17 cellular contexts compared by ENCODE assay signal in genomic region chr4:2044542-2045517, GRCh38. TPM values are rescaled to one million over a fixed set of nuclear protein-coding genes. Genes with fewer than 3 reads are reported as not detected.
A peak's percentile ranks its signal among the peaks of the same experiment; 100 is the strongest.
DNase-seq lines count a peak whose midpoint lies in the region; ATAC-seq and TF ChIP-seq lines count a peak whose summit lies in the region.
"Had no signal": no experiment of that assay in that cellular context is flagged by ENCODE, and none has a peak within 500 bp of the region (broad histone marks: within the 10 kb centered on the region; RNA-seq: fewer than 3 reads in every experiment).

No MANE protein-coding gene starts in this region.

- CTCF ChIA-PET in HEK293 (lab: Yijun Ruan, JAX) (no interaction called here), OCI-LY7 (lab: Charles Lee; ENCODE audit: unreplicated experiment) (no interaction called here)

- no TSS peak for BruUV-seq in OCI-LY7 (replicated peaks; lab: Mats Ljungman, UMichigan)

- no peak overlapping the region for H3K4me2 ChIP-seq in OCI-LY7 (ENCODE audit: low read length)
- H3K4me2 ChIP-seq: A549 had no signal

- no peak overlapping the region for H3K27ac Mint-ChIP-seq in neural crest cell (ENCODE audit: unreplicated experiment)
- H3K27ac Mint-ChIP-seq: CD4-positive, alpha-beta T cell had no signal

- H2AFZ ChIP-seq in OCI-LY7 (ENCODE audit: low read length) = no peak overlapping the region

- no peaks in the 10 kb centered on the region for H3K79me2 ChIP-seq in OCI-LY7 (ENCODE audit: insufficient read depth, low read depth, low read length)

- TF ChIP-seq CTCF in HEK293 (tag by site-specific recombination; IDR thresholded peaks at IDR 0.05) = no peak
- no peak for TF ChIP-seq CTCF in neural crest cell (conservative IDR thresholded peaks at IDR 0.05)
- no peak for TF ChIP-seq CTCF in upper lobe of right lung (IDR thresholded peaks at IDR 0.05)
- no peak for TF ChIP-seq CTCF in OCI-LY7 (conservative IDR thresholded peaks at IDR 0.05; ENCODE audit: low read length)

- H3K36me3 ChIP-seq in HEK293 (ENCODE audit: control insufficient read depth in 2 of 2, insufficient read depth in 1 of 2, low read length in 2 of 2) (peaks cover 0 to 6% of the 10 kb centered on the region in 2 experiments; a peak in 1 of 3 replicates), upper lobe of right lung (no peaks in the 10 kb centered on the region), OCI-LY7 (ENCODE audit: insufficient read depth, low read length) (no peaks in the 10 kb centered on the region)

- no peaks in the 10 kb centered on the region for H3K4me1 ChIP-seq in HEK293 (ENCODE audit: control insufficient read depth, insufficient read depth, low read length)
- peaks cover 18% of the 10 kb centered on the region for H3K4me1 ChIP-seq in upper lobe of right lung
- H3K4me1 ChIP-seq in OCI-LY7 (ENCODE audit: insufficient read depth, low read length, poor library complexity, severe bottlenecking) = peaks cover 8% of the 10 kb centered on the region
- H3K4me1 ChIP-seq: A549 had no signal

- DNase-seq in activated effector memory CD4-positive, alpha-beta T cell treated with anti-CD3 and anti-CD28 coated beads, Interleukin-2, amount 50 U/mL, for 16 hours = peak; percentile 55
- DNase-seq in activated effector memory CD4-positive, alpha-beta T cell treated with Interleukin-2 at 50 U/mL for 16 hours = no peak
- DNase-seq in neural crest cell (ENCODE audit: low read depth, low spot score) (no peak), upper lobe of right lung (peak; percentile 53), NCI-H2227 treated with DMSO at 0.1 percent for 48 hours (lab: John Stamatoyannopoulos, UW) (no peak), OCI-LY7 (ENCODE audit: low spot score) (no peak)
- DNase-seq: AML-193, KBM-7, NCI-H146, NCI-H2081, NCI-H510A treated with DMSO at 0.1 percent for 48 hours, NCI-H82 had no signal

- intact Hi-C loops in upper lobe of right lung (cut with DNase I) = no loop called here
- intact Hi-C loops in OCI-LY7 (cut with micrococcal nuclease; ENCODE audit: unreplicated experiment) = no loop called here

- peaks cover 13% of the 10 kb centered on the region for H3K27me3 Mint-ChIP-seq in neural crest cell (ENCODE audit: low read depth)

- no peak for ATAC-seq in upper lobe of right lung
- ATAC-seq in HG03460 (IDR thresholded peaks at IDR 0.05; ENCODE audit: unreplicated experiment) = no peak
- ATAC-seq: A549, HCT116 had no signal

- peaks cover 51% of the 10 kb centered on the region for H3K27me3 ChIP-seq in upper lobe of right lung

- no peaks in the 10 kb centered on the region for H3K9me2 ChIP-seq in OCI-LY7 (ENCODE audit: insufficient read depth, low read length)

- H3K4me1 Mint-ChIP-seq in neural crest cell = no peaks in the 10 kb centered on the region

- H3K4me3 Mint-ChIP-seq in neural crest cell = peak overlapping the region; percentile 61

- POLR2A ChIA-PET in HEK293 (lab: Yijun Ruan, JAX) (no interaction called here), OCI-LY7 (lab: Charles Lee) (no interaction called here)

- no peaks in the 10 kb centered on the region for H3K9me3 Mint-ChIP-seq in neural crest cell
- H3K9me3 Mint-ChIP-seq: CD4-positive, alpha-beta T cell had no signal

- H4K20me1 ChIP-seq in OCI-LY7 (ENCODE audit: insufficient read depth, low read length) = no peaks in the 10 kb centered on the region

- no peaks in the 10 kb centered on the region for H3K9me3 ChIP-seq in HEK293 (ENCODE audit: control insufficient read depth, insufficient read depth, low read depth, low read length)
- H3K9me3 ChIP-seq in upper lobe of right lung = no peaks in the 10 kb centered on the region
- H3K9me3 ChIP-seq in OCI-LY7 (ENCODE audit: low read length) = no peaks in the 10 kb centered on the region

- H3K4me3 ChIP-seq in HEK293 (ENCODE audit: low read depth, low read length) (no peak overlapping the region), upper lobe of right lung (no peak overlapping the region), OCI-LY7 (ENCODE audit: low read depth, low read length, poor library complexity, severe bottlenecking) (no peak overlapping the region)
- H3K4me3 ChIP-seq: A549 had no signal

- H3K36me3 Mint-ChIP-seq in neural crest cell (ENCODE audit: low read depth) = no peaks in the 10 kb centered on the region

- H3K27ac ChIP-seq in HEK293 (ENCODE audit: extremely low read depth, low read depth, low read length) (no peak overlapping the region), upper lobe of right lung (no peak overlapping the region), OCI-LY7 (ENCODE audit: low read depth, low read length, poor library complexity, severe bottlenecking) (no peak overlapping the region)
- H3K27ac ChIP-seq: A549 had no signal

TF ChIP-seq in HEK293, 187 proteins besides CTCF, POLR2A, EP300 and RAD21:
- TF ChIP-seq KLF10 (tag by site-specific recombination; IDR thresholded peaks at IDR 0.05) (peak; percentile 91), ZNF560 (tag by site-specific recombination; IDR thresholded peaks at IDR 0.05; ENCODE audit: borderline replicate concordance) (no peak), OVOL3 (tag by site-specific recombination; IDR thresholded peaks at IDR 0.05) (no peak), ZNF544 (tag by site-specific recombination; IDR thresholded peaks at IDR 0.05) (no peak), ZBTB8A (tag by site-specific recombination; IDR thresholded peaks at IDR 0.05) (0 out of 2 replicates have a peak, but pooled peaks have one; percentile 22), ZNF280C (tag by site-specific recombination; IDR thresholded peaks at IDR 0.05) (no peak)

RNA-seq across cellular contexts. Expression of gene NAT8L, which starts 14.3 kb away (rescaled TPM):
- total RNA-seq in neural crest cell (18.8 and 19.5 TPM in 2 replicates), upper lobe of right lung (0.46 TPM), OCI-LY7 (2022) (not detected in 2 replicates)
- total RNA-seq in OCI-LY7 (2014; rRNA removed; shearing (Covaris generic)) = 0.03 TPM in 1 of 2 replicates, not detected in the other
- total RNA-seq: CD4-positive, alpha-beta T cell had no signal

RNA-seq across cellular contexts. Expression of gene NELFA, which starts 36.1 kb away (rescaled TPM):
- total RNA-seq in neural crest cell (54.3 and 55.2 TPM in 2 replicates), upper lobe of right lung (22.7 TPM), OCI-LY7 (2022) (45.7 and 53.4 TPM in 2 replicates)
- 43.5 and 45.5 TPM in 2 replicates for total RNA-seq in OCI-LY7 (2014; rRNA removed; shearing (Covaris generic))

Comparison
In these comparisons a context has a peak if more than half of its experiments do, and no peak if none do; other contexts are left out.
1. DNase-seq: peak in activated effector memory CD4-positive, alpha-beta T cell treated with anti-CD3 and anti-CD28 coated beads, Interleukin-2, amount 50 U/mL, for 16 hours (single experiment) and upper lobe of right lung (single experiment); none in activated effector memory CD4-positive, alpha-beta T cell treated with Interleukin-2 at 50 U/mL for 16 hours (single experiment), neural crest cell (single experiment), NCI-H2227 treated with DMSO at 0.1 percent for 48 hours (single experiment) and OCI-LY7 (single experiment).
2. RNA of gene NAT8L, which starts 14.3 kb away (total RNA-seq): 18.8 to 19.5 TPM in neural crest cell; 0.46 TPM in upper lobe of right lung (single experiment) and 0.03 TPM in OCI-LY7; every median in the first group is over 10 times any median in the second.